Comparison of ENCODE assay signal across 10 cellular contexts in genomic region chr3:71048948-71049347, GRCh38.
DNase-seq lines count a peak whose midpoint lies in the region; ATAC-seq and TF ChIP-seq lines count a peak whose summit lies in the region.
"Had no signal": no experiment of that assay in that cellular context is flagged by ENCODE, and none has a peak within 500 bp of the region (broad histone marks: within the 10 kb centered on the region; RNA-seq: fewer than 3 reads in every experiment).

No MANE protein-coding gene starts in this region.

- intact Hi-C loops in heart left ventricle (cut with DNase I) (loop anchor here in 1 of 10 donors (5.0 kb wide), 1 partner anchor 42 kb away; no protein-coding TSS in a partner anchor), cardiac septum (cut with DNase I) (loop anchor here (5.0 kb wide), 1 partner anchor 42 kb away; no protein-coding TSS in a partner anchor), uterus (cut with DNase I; ENCODE audit: low total_unique reads) (no loop called here)

- no peaks in the 10 kb centered on the region for H3K27me3 Mint-ChIP-seq in mesothelial cell of epicardium (ENCODE audit: low read depth)

- TF ChIP-seq CTCF in heart left ventricle (IDR thresholded peaks at IDR 0.05) (no peak), mesothelial cell of epicardium (IDR thresholded peaks at IDR 0.05; ENCODE audit: unreplicated experiment) (no peak), uterus (IDR thresholded peaks at IDR 0.05) (no peak)

- H3K4me3 Mint-ChIP-seq in mesothelial cell of epicardium = no peak overlapping the region

- H3K27ac ChIP-seq in heart left ventricle (peak overlapping the region; percentile 41 to 86 (median 72)), uterus (peak overlapping the region; percentile 74 to 80)
- H3K27ac ChIP-seq in effector memory CD4-positive, alpha-beta T cell (ENCODE audit: insufficient read depth, low read length, poor library complexity, severe bottlenecking) = peak overlapping the region; percentile 72

- no peaks in the 10 kb centered on the region for H3K9me3 ChIP-seq in heart left ventricle
- no peaks in the 10 kb centered on the region for H3K9me3 ChIP-seq in effector memory CD4-positive, alpha-beta T cell (ENCODE audit: control insufficient read depth, low read length)
- no peaks in the 10 kb centered on the region for H3K9me3 ChIP-seq in uterus

- H3K9me3 Mint-ChIP-seq in mesothelial cell of epicardium = no peaks in the 10 kb centered on the region

- H3K27ac Mint-ChIP-seq in mesothelial cell of epicardium = peak overlapping the region; percentile 78

- H3K27me3 ChIP-seq in heart left ventricle (no peaks in the 10 kb centered on the region), uterus (no peaks in the 10 kb centered on the region)
- H3K27me3 ChIP-seq in effector memory CD4-positive, alpha-beta T cell (replicated peaks; ENCODE audit: control insufficient read depth, insufficient read depth, low read length, poor library complexity, severe bottlenecking) = no peaks in the 10 kb centered on the region

- TF ChIP-seq POLR2A in heart left ventricle (IDR thresholded peaks at IDR 0.05) (no peak), uterus (IDR thresholded peaks at IDR 0.05) (no peak)

- peaks cover 80% of the 10 kb centered on the region for H3K4me1 Mint-ChIP-seq in mesothelial cell of epicardium

- ATAC-seq in heart left ventricle (peak in 3 of 4 donors; percentile 57 to 68 (median 64)), GM21825 (IDR thresholded peaks at IDR 0.05; ENCODE audit: unreplicated experiment) (no peak), GM19395 (IDR thresholded peaks at IDR 0.05; ENCODE audit: unreplicated experiment) (no peak)
- ATAC-seq: activated CD4-positive, CD25-positive, alpha-beta regulatory T cell treated with anti-CD3 and anti-CD28 coated beads, Interleukin-2, amount 50 U/mL, for 24 hours had no signal

- H3K36me3 Mint-ChIP-seq in mesothelial cell of epicardium = peaks cover 28% of the 10 kb centered on the region

- H3K36me3 ChIP-seq in heart left ventricle (peaks cover 1 to 75% (median 48%) of the 10 kb centered on the region in 9 donors), uterus (no peaks in the 10 kb centered on the region)
- H3K36me3 ChIP-seq in effector memory CD4-positive, alpha-beta T cell (ENCODE audit: control insufficient read depth, insufficient read depth, low read length) = peaks cover 54% of the 10 kb centered on the region

- H3K4me1 ChIP-seq in heart left ventricle (peaks cover 10 to 95% (median 76%) of the 10 kb centered on the region in 12 donors), uterus (peaks cover 31 to 41% of the 10 kb centered on the region in 2 donors)
- peaks cover 45% of the 10 kb centered on the region for H3K4me1 ChIP-seq in effector memory CD4-positive, alpha-beta T cell (ENCODE audit: control insufficient read depth, insufficient read depth, low read length, poor library complexity, severe bottlenecking)

- DNase-seq in heart left ventricle = peak in 2 of 5 donors; percentile 50 to 51
- no peak for DNase-seq in cardiac septum (ENCODE audit: low spot score)
- no peak for DNase-seq in effector memory CD4-positive, alpha-beta T cell
- no peak for DNase-seq in mesothelial cell of epicardium (ENCODE audit: low spot score in 2 of 2, unreplicated experiment in 2 of 2)
- no peak for DNase-seq in uterus
- DNase-seq in mesenteric fat pad (ENCODE audit: low spot score) = no peak
- DNase-seq: C1 segment of cervical spinal cord had no signal

- 37 to 54% (median 45%) methylated on average over 12 of the region's 12 CpGs for WGBS in heart left ventricle, 4 donors

- H3K4me3 ChIP-seq in heart left ventricle = peak overlapping the region in 2 of 12 donors; percentile 4 to 10
- no peak overlapping the region for H3K4me3 ChIP-seq in effector memory CD4-positive, alpha-beta T cell (ENCODE audit: insufficient read depth, low read depth, low read length, poor library complexity, severe bottlenecking)
- no peak overlapping the region for H3K4me3 ChIP-seq in uterus

Comparison
In these comparisons a context has a peak if more than half of its experiments do, and no peak if none do; other contexts are left out.
1. ATAC-seq: peak in heart left ventricle (3 of 4); none in GM21825 (single experiment) and GM19395 (single experiment).
2. Peak in every context shown above with its lines, with median percentiles within 50 percentile points of each other: H3K27ac ChIP-seq.